In genomic region chr3:137845666-137846065, GRCh38 we compare ENCODE assay signal across 8 cellular contexts.
"Had no signal": no experiment of that assay in that cellular context is flagged by ENCODE, and none has a peak within 500 bp of the region (broad histone marks: within the 10 kb centered on the region; RNA-seq: fewer than 3 reads in every experiment).

No MANE protein-coding gene starts in this region.

- H3K27ac Mint-ChIP-seq: HFFc6, IgD-negative memory B cell had no signal

- H3K4me3 Mint-ChIP-seq: HFFc6, IgD-negative memory B cell had no signal

- H2AFZ ChIP-seq: GM23248 had no signal

- H3K36me3 Mint-ChIP-seq: IgD-negative memory B cell had no signal

- H3K4me1 Mint-ChIP-seq: IgD-negative memory B cell had no signal

- ATAC-seq: HCT116, HepG2 had no signal

- H3K9ac ChIP-seq: GM23248 had no signal

- H3K27ac ChIP-seq: GM23248, HL-60 had no signal

- H3K36me3 ChIP-seq: HAP-1 had no signal

- DNase-seq: GM23248, HFFc6, KBM-7 had no signal

- H3K4me3 ChIP-seq: GM23248, HAP-1 had no signal

- H3K9me3 ChIP-seq: HAP-1 had no signal
